Comparison of ENCODE assay signal across 15 cellular contexts in the genomic region with DNA sequence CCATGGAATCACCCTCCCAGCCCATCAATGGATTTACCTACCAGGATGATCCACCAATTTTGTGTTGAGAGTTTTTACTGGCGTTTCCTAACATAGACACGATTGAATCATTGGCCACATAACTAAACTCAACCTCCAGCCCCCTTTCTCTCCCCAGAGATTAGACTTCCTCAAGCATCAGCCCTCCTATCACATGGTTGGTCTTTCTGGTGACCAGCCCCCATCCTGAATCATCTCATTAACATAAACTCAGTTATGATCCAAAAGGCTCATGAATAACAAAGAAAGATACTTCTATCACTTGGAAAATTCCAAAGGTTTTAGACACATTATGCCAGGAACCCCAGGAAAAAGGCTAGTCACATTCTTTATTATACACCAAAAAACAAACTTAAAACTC. TPM values are rescaled to one million over a fixed set of nuclear protein-coding genes. Genes with fewer than 3 reads are reported as not detected.
DNase-seq lines count a peak whose midpoint lies in the region; ATAC-seq, FAIRE-seq and TF ChIP-seq lines count a peak whose summit lies in the region.
"Had no signal": no experiment of that assay in that cellular context is flagged by ENCODE, and none has a peak within 500 bp of the region (broad histone marks: within the 10 kb centered on the region; RNA-seq: fewer than 3 reads in every experiment).

No MANE protein-coding gene starts in this region.

- no peak for TF ChIP-seq CTCF in K562 (IDR thresholded peaks at IDR 0.05 in 2 of 3, conservative IDR thresholded peaks at IDR 0.05 in 1 of 3; ENCODE audit: insufficient read depth in 2 of 3, low read depth in 1 of 3, low read length in 3 of 3)

- H3K9me1 ChIP-seq in K562 (ENCODE audit: control insufficient read depth, insufficient read depth, low read length): no peaks in the 10 kb centered on the region

- H2BK12ac ChIP-seq in mesenchymal stem cell (ENCODE audit: low read length in 2 of 2): no peak overlapping the region

- H3K27ac Mint-ChIP-seq in activated CD8-positive, alpha-beta T cell treated with anti-CD3 and anti-CD28 coated beads, Interleukin-2, amount 10 ng/mL, durations not matched to agents 7 days and 5 days: no peak overlapping the region
- H3K27ac Mint-ChIP-seq: activated T-helper 1 cell treated with anti-CD3 and anti-CD28 coated beads, Interleukin-12 subunit alpha, Interleukin-12 subunit beta, Interleukin-2, Interleukin-4 antibody, amounts not matched to agents 30 ng/mL and 10 ng/mL and 1 ng/mL, durations not matched to agents 14 hours and 24 hours and 36 hours had no signal

- H3K18ac ChIP-seq in mesenchymal stem cell (ENCODE audit: low read depth in 1 of 2, low read length in 2 of 2): no peak overlapping the region

- no peak overlapping the region for H3K4me2 ChIP-seq in K562 (ENCODE audit: insufficient read depth, low read length)
- H3K4me2 ChIP-seq in mesenchymal stem cell (ENCODE audit: low read length, poor library complexity, severe bottlenecking): no peak overlapping the region

- no peak for TF ChIP-seq EP300 in K562 (IDR thresholded peaks at IDR 0.05; ENCODE audit: low read length)

- H3K4me3 ChIP-seq in K562 (no peak overlapping the region), mesenchymal stem cell (ENCODE audit: insufficient read depth in 1 of 2, low read depth in 1 of 2, low read length in 2 of 2) (peak overlapping the region in 1 of 2 experiments; percentile 20)
- H3K4me3 ChIP-seq: left ventricle myocardium inferior had no signal

- H3K14ac ChIP-seq in mesenchymal stem cell (ENCODE audit: low read length in 2 of 2): no peak overlapping the region

- no peak overlapping the region for H2BK5ac ChIP-seq in mesenchymal stem cell (ENCODE audit: low read depth, low read length, poor library complexity, severe bottlenecking)

- peak; percentile 83 for ATAC-seq in K562
- ATAC-seq in activated CD8-positive, alpha-beta T cell treated with anti-CD3 and anti-CD28 coated beads, Interleukin-2, amount 10 ng/mL, durations not matched to agents 7 days and 5 days: no peak

- peaks cover 4% of the 10 kb centered on the region for H3K36me3 Mint-ChIP-seq in activated CD8-positive, alpha-beta T cell treated with anti-CD3 and anti-CD28 coated beads, Interleukin-2, amount 10 ng/mL, durations not matched to agents 7 days and 5 days (ENCODE audit: low read depth)

- no peak overlapping the region for H3K4me3 Mint-ChIP-seq in activated CD8-positive, alpha-beta T cell treated with anti-CD3 and anti-CD28 coated beads, Interleukin-2, amount 10 ng/mL, durations not matched to agents 7 days and 5 days
- H3K4me3 Mint-ChIP-seq: activated T-helper 1 cell treated with anti-CD3 and anti-CD28 coated beads, Interleukin-12 subunit alpha, Interleukin-12 subunit beta, Interleukin-2, Interleukin-4 antibody, amounts not matched to agents 30 ng/mL and 10 ng/mL and 1 ng/mL, durations not matched to agents 14 hours and 24 hours and 36 hours had no signal

- H4K20me1 ChIP-seq in K562 (replicated peaks; ENCODE audit: control insufficient read depth, insufficient read depth, low read length): no peaks in the 10 kb centered on the region

- H3K27ac ChIP-seq in K562 (ENCODE audit: extremely low read depth, low read depth, low read length) (no peak overlapping the region), mesenchymal stem cell (ENCODE audit: low read length, poor library complexity, severe bottlenecking) (no peak overlapping the region)
- H3K27ac ChIP-seq: left ventricle myocardium inferior, parathyroid adenoma had no signal

- CTCF ChIA-PET in K562 (lab: Yijun Ruan, JAX; ENCODE audit: low intra/inter-chr PET ratio): no interaction called here
- CTCF ChIA-PET in activated CD8-positive, alpha-beta T cell treated with anti-CD3 and anti-CD28 coated beads, Interleukin-2, amount 10 ng/mL, durations not matched to agents 7 days and 5 days (lab: Charles Lee): no interaction called here

- H3K9me3 ChIP-seq in K562 (replicated peaks; ENCODE audit: control insufficient read depth, insufficient read depth, low read depth, low read length): no peaks in the 10 kb centered on the region
- H3K9me3 ChIP-seq in mesenchymal stem cell (ENCODE audit: control insufficient read depth, low read length): no peaks in the 10 kb centered on the region
- H3K9me3 ChIP-seq: left ventricle myocardium inferior had no signal

- POLR2A ChIA-PET in K562 (lab: Yijun Ruan, JAX): interaction anchor here (0.6 kb wide), 1 partner anchor 22 kb away, joined by 4 read pairs; no protein-coding TSS in a partner anchor
- POLR2A ChIA-PET in activated CD8-positive, alpha-beta T cell treated with anti-CD3 and anti-CD28 coated beads, Interleukin-2, amount 10 ng/mL, durations not matched to agents 7 days and 5 days (lab: Charles Lee): no interaction called here

- intact Hi-C loops in K562 (cut with micrococcal nuclease): no loop called here

- no peaks in the 10 kb centered on the region for H3K27me3 Mint-ChIP-seq in activated CD8-positive, alpha-beta T cell treated with anti-CD3 and anti-CD28 coated beads, Interleukin-2, amount 10 ng/mL, durations not matched to agents 7 days and 5 days (ENCODE audit: low read depth)
- H3K27me3 Mint-ChIP-seq: CD4-positive, CD25-positive, alpha-beta regulatory T cell had no signal

- H3K36me3 ChIP-seq in K562 (ENCODE audit: control insufficient read depth, insufficient read depth, low read length) (peaks cover 3% of the 10 kb centered on the region; the same call in 1 of the 3 replicates), mesenchymal stem cell (ENCODE audit: control insufficient read depth in 1 of 2, insufficient read depth in 2 of 2, low read depth in 1 of 2, low read length in 2 of 2) (peaks cover 0 to 3% of the 10 kb centered on the region in 2 experiments)
- H3K36me3 ChIP-seq: left ventricle myocardium inferior had no signal

- in situ Hi-C loops in K562 (cut with MboI): no loop called here

- H3K23ac ChIP-seq in mesenchymal stem cell (ENCODE audit: low read length in 2 of 2): no peak overlapping the region

- H4K91ac ChIP-seq in mesenchymal stem cell (ENCODE audit: low read length): no peak overlapping the region

- H4K8ac ChIP-seq in mesenchymal stem cell (ENCODE audit: low read length): no peak overlapping the region

- no TSS peak for BruUV-seq in K562 (replicated peaks; lab: Mats Ljungman, UMichigan)

- peaks cover 23% of the 10 kb centered on the region for H3K79me1 ChIP-seq in mesenchymal stem cell (replicated peaks; ENCODE audit: low read length, poor library complexity, severe bottlenecking)

- H2BK15ac ChIP-seq in mesenchymal stem cell (ENCODE audit: low read depth, poor library complexity, severe bottlenecking): no peak overlapping the region

- H2BK120ac ChIP-seq in mesenchymal stem cell (ENCODE audit: low read depth, low read length): no peak overlapping the region

- H3K9ac ChIP-seq in K562 (ENCODE audit: insufficient read depth in 1 of 2, low read depth in 2 of 2, low read length in 2 of 2) (no peak overlapping the region; a peak in 1 of 4 replicates), mesenchymal stem cell (ENCODE audit: low read length) (peak overlapping the region; percentile 72)
- H3K9ac ChIP-seq: parathyroid adenoma had no signal

- DNase-seq in AG08396 (ENCODE audit: low spot score) (peak; percentile 30), HS-5 (ENCODE audit: low read depth) (peak; percentile 91), K562 (ENCODE audit: extremely low read depth in 1 of 4, low spot score in 3 of 4) (peak in 2 of 4 experiments; percentile 33 to 44), mesenchymal stem cell (peak; percentile 67), cerebellum (ENCODE audit: low spot score) (no peak)
- no peak for DNase-seq in stimulated activated CD4-positive, alpha-beta T cell treated with anti-CD3 and anti-CD28 coated beads, Interleukin-12 subunit alpha, Interleukin-12 subunit beta, amount 100 ng/mL, for 4 hours
- no peak for DNase-seq in stimulated activated CD4-positive, alpha-beta T cell treated with anti-CD3 and anti-CD28 coated beads, Interleukin-4, amount 100 ng/mL, for 24 hours
- DNase-seq in activated CD8-positive, alpha-beta T cell treated with anti-CD3 and anti-CD28 coated beads, Interleukin-2, amount 10 ng/mL, durations not matched to agents 7 days and 5 days: no peak
- DNase-seq: CD4-positive, CD25-positive, alpha-beta regulatory T cell; left ventricle myocardium inferior; NCI-H345; SHP77 treated with DMSO at 0.1 percent for 48 hours; stimulated activated CD4-positive, alpha-beta T cell treated with anti-CD3 and anti-CD28 coated beads, Interleukin-4, amount 100 ng/mL, for 4 hours had no signal

- TF ChIP-seq RAD21 in K562 (CRISPR knock-in tag; conservative IDR thresholded peaks at IDR 0.05 in 1 of 2, IDR thresholded peaks at IDR 0.05 in 1 of 2): no peak

- no peak overlapping the region for H3K4ac ChIP-seq in mesenchymal stem cell (ENCODE audit: low read depth in 1 of 2, low read length in 2 of 2)

- FAIRE-seq in K562 (lab: Jason Lieb, UNC): peak; percentile 57

- no peak overlapping the region for H2AFZ ChIP-seq in K562 (ENCODE audit: low read depth, low read length)
- no peak overlapping the region for H2AFZ ChIP-seq in mesenchymal stem cell (ENCODE audit: low read depth, low read length)
- H2AFZ ChIP-seq: parathyroid adenoma had no signal

- H3K4me1 Mint-ChIP-seq in activated CD8-positive, alpha-beta T cell treated with anti-CD3 and anti-CD28 coated beads, Interleukin-2, amount 10 ng/mL, durations not matched to agents 7 days and 5 days (ENCODE audit: low read depth): no peaks in the 10 kb centered on the region

- WGBS in K562 (ENCODE audit: insufficient coverage, low coverage, missing lambda C conversion rate): 11% methylated on average over 2 of the region's 2 CpGs
- WGBS in mesenchymal stem cell: 55% methylated on average over 2 of the region's 2 CpGs

- H3K4me1 ChIP-seq in K562 (replicated peaks in 1 of 2; ENCODE audit: control insufficient read depth in 2 of 2, insufficient read depth in 2 of 2, low read length in 2 of 2): peaks cover 0 to 6% of the 10 kb centered on the region in 2 experiments; a peak in 1 of 5 replicates
- peaks cover 2% of the 10 kb centered on the region for H3K4me1 ChIP-seq in mesenchymal stem cell (ENCODE audit: control insufficient read depth, insufficient read depth, low read depth, low read length)
- H3K4me1 ChIP-seq: parathyroid adenoma had no signal

- H3K79me2 ChIP-seq in K562 (ENCODE audit: control insufficient read depth, insufficient read depth, low read length): peaks cover 34% of the 10 kb centered on the region

- TF ChIP-seq POLR2A in K562 (conservative IDR thresholded peaks at IDR 0.05): no peak

- H3K9me3 Mint-ChIP-seq in activated CD8-positive, alpha-beta T cell treated with anti-CD3 and anti-CD28 coated beads, Interleukin-2, amount 10 ng/mL, durations not matched to agents 7 days and 5 days (ENCODE audit: insufficient read depth): no peaks in the 10 kb centered on the region
- H3K9me3 Mint-ChIP-seq: activated T-helper 1 cell treated with anti-CD3 and anti-CD28 coated beads, Interleukin-12 subunit alpha, Interleukin-12 subunit beta, Interleukin-2, Interleukin-4 antibody, amounts not matched to agents 30 ng/mL and 10 ng/mL and 1 ng/mL, durations not matched to agents 14 hours and 24 hours and 36 hours; CD4-positive, CD25-positive, alpha-beta regulatory T cell had no signal

- H2AK5ac ChIP-seq in mesenchymal stem cell (ENCODE audit: low read length, severe bottlenecking): no peak overlapping the region

- H3K27me3 ChIP-seq in K562 (ENCODE audit: control insufficient read depth in 2 of 2, insufficient read depth in 2 of 2, low read length in 2 of 2) (no peaks in the 10 kb centered on the region), mesenchymal stem cell (ENCODE audit: control insufficient read depth in 1 of 2, insufficient read depth in 1 of 2, low read length in 2 of 2) (no peaks in the 10 kb centered on the region)

RNA-seq across cellular contexts. Expression of a gene that starts 21.2 kb away (rescaled TPM):
- total RNA-seq in K562 (2011; cell fraction: chromatin; rRNA removed; ENCODE audit: low replicate concordance): 6.0 and 10.1 TPM in 2 replicates
- 7.2 and 7.8 TPM in 2 replicates for total RNA-seq in K562 (2011; cell fraction: nucleolus; rRNA removed)
- total RNA-seq in K562 (2011; cell fraction: nucleoplasm; rRNA removed): 9.5 and 14.4 TPM in 2 replicates
- total RNA-seq in K562 (2014; rRNA removed): 37.6 and 56.2 TPM in 2 replicates
- total RNA-seq in K562 (2014; rRNA removed; fragmentation: Illumina TruSeq; extraction: Trizol): 48.6 and 50.1 TPM in 2 replicates
- 50.7 and 53.0 TPM in 2 replicates for total RNA-seq in K562 (2015; rRNA removed; fragmentation: Illumina TruSeq; extraction: Trizol)
- total RNA-seq in K562 (2021): 84.4 and 84.5 TPM in 2 replicates
- 14.4 and 22.8 TPM in 2 replicates for polyA plus RNA-seq in K562 (2011; rRNA removed)
- polyA plus RNA-seq in K562 (2011; cell fraction: cytosol; rRNA removed): 12.2 and 17.3 TPM in 2 replicates
- polyA plus RNA-seq in K562 (2011; cell fraction: nucleus; rRNA removed): 4.0 and 4.8 TPM in 2 replicates
- 32.4 and 35.2 TPM in 2 replicates for polyA plus RNA-seq in K562 (2012)
- 39.3 and 50.3 TPM in 2 replicates for polyA plus RNA-seq in K562 (2014; fragmentation: Illumina TruSeq; extraction: Trizol)
- polyA plus RNA-seq in K562 (2014; fragmentation: Nextera tagmentation; extraction: Ambion mirVana): 10 to 100 TPM; 15.9 to 19.8 TPM
- polyA plus RNA-seq in K562 (2014; rRNA removed): 17.7 and 19.2 TPM in 2 replicates
- 45.4 and 62.1 TPM in 2 replicates for polyA minus RNA-seq in K562 (2011; rRNA and poly(A)+ RNA removed)
- polyA minus RNA-seq in K562 (2011; cell fraction: cytosol; rRNA and poly(A)+ RNA removed): 21.2 and 32.3 TPM in 2 replicates
- polyA minus RNA-seq in K562 (2011; cell fraction: nucleus; rRNA and poly(A)+ RNA removed): 3.9 and 10.4 TPM in 2 replicates
- 40.5 TPM for polyA plus RNA-seq in mesenchymal stem cell (2013, experiment 1 of 2)
- 41.5 TPM for polyA plus RNA-seq in mesenchymal stem cell (2013, experiment 2 of 2)
- total RNA-seq in cerebellum: 23.7 TPM
- 10 to 100 TPM; 35.9 to 40.2 TPM for total RNA-seq in activated CD8-positive, alpha-beta T cell treated with anti-CD3 and anti-CD28 coated beads, Interleukin-2, amount 10 ng/mL, durations not matched to agents 7 days and 5 days

Comparison
In these comparisons a context has a peak if more than half of its experiments do, and no peak if none do; other contexts are left out.
1. DNase-seq: peak in AG08396 (single experiment), HS-5 (single experiment) and mesenchymal stem cell (single experiment); none in stimulated activated CD4-positive, alpha-beta T cell treated with anti-CD3 and anti-CD28 coated beads, Interleukin-12 subunit alpha, Interleukin-12 subunit beta, amount 100 ng/mL, for 4 hours (single experiment), cerebellum (single experiment), stimulated activated CD4-positive, alpha-beta T cell treated with anti-CD3 and anti-CD28 coated beads, Interleukin-4, amount 100 ng/mL, for 24 hours (single experiment) and activated CD8-positive, alpha-beta T cell treated with anti-CD3 and anti-CD28 coated beads, Interleukin-2, amount 10 ng/mL, durations not matched to agents 7 days and 5 days (single experiment).